17 cellular contexts compared by ENCODE assay signal in genomic region chr6:22943331-22943730, GRCh38.
"Had no signal": no experiment of that assay in that cellular context is flagged by ENCODE, and none has a peak within 500 bp of the region (broad histone marks: within the 10 kb centered on the region; RNA-seq: fewer than 3 reads in every experiment).

No MANE protein-coding gene starts in this region.

- H3K27ac Mint-ChIP-seq: nephron progenitor cell had no signal

- DNase-seq: erythroblast; gastrocnemius medialis; heart right ventricle; hypothalamus; islet precursor cell; mammary epithelial cell; nephron progenitor cell; psoas muscle; retina; sigmoid colon; small intestine; stimulated activated CD4-positive, alpha-beta T cell treated with anti-CD3 and anti-CD28 coated beads, Interleukin-12 subunit alpha, Interleukin-12 subunit beta, amount 100 ng/mL, for 4 hours; stimulated activated naive CD4-positive, alpha-beta T cell; stomach; substantia nigra; trophoblast cell had no signal

- ATAC-seq: gastrocnemius medialis, heart right ventricle, left lobe of liver, psoas muscle had no signal

- H3K4me3 Mint-ChIP-seq: nephron progenitor cell had no signal
